ENCODE assay signal across 8 cellular contexts in the genomic region with DNA sequence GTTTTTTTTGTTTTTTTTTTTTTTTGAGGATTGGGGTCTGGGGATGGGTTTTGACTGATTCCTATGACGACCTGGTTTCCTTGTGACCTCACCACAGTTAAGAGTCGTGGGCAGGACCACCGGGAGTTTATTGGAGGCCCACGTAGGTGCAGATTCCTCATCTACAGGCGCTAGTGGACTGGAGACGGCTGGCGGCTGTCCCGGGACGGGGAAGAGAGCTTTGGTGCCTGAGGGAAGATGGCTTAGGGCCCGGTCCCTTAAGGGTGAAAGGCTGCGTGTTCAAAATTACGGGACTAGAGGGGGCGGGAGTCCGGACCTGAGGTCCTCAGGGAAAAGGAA. TPM values are rescaled to one million over a fixed set of nuclear protein-coding genes. Genes with fewer than 3 reads are reported as not detected.
A peak's percentile ranks its signal among the peaks of the same experiment; 100 is the strongest.
DNase-seq lines count a peak whose midpoint lies in the region; ATAC-seq, FAIRE-seq and TF ChIP-seq lines count a peak whose summit lies in the region.

No MANE protein-coding gene starts in this region.

- peaks cover 9 to 19% (median 12%) of the 10 kb centered on the region in 4 experiments for H3K36me3 ChIP-seq in H1 (ENCODE audit: control insufficient read depth in 2 of 4, insufficient read depth in 4 of 4, low read length in 3 of 4)
- peaks cover 7% of the 10 kb centered on the region for H3K36me3 ChIP-seq in muscle layer of colon (ENCODE audit: insufficient read depth, low read length)
- no peaks in the 10 kb centered on the region for H3K36me3 ChIP-seq in small intestine (ENCODE audit: control insufficient read depth in 2 of 2, insufficient read depth in 2 of 2, low read length in 2 of 2)

- CTCF ChIA-PET in H1 (lab: Charles Lee; ENCODE audit: partially characterized antibody) = interaction anchor here (0.9 to 1.3 kb wide), 2 partner anchors 12 to 73 kb away, joined by 3 read pairs; no protein-coding TSS in a partner anchor

- peak overlapping the region; percentile 92 to 95 (median 93); a peak in 7 of 8 replicates for H3K4me3 ChIP-seq in H1 (ENCODE audit: extremely low read depth in 1 of 4, insufficient read depth in 2 of 4, low read depth in 3 of 4, low read length in 4 of 4)
- peak overlapping the region; percentile 11 to 83 for H3K4me3 ChIP-seq in muscle layer of colon (ENCODE audit: low read depth in 1 of 2, low read length in 2 of 2)
- no peak overlapping the region for H3K4me3 ChIP-seq in small intestine (ENCODE audit: low read depth in 1 of 2, low read length in 2 of 2)

- peak overlapping the region; percentile 21 for H2BK120ac ChIP-seq in H1 (replicated peaks; ENCODE audit: low read depth, low read length)

- no peak overlapping the region for H3K56ac ChIP-seq in H1 (replicated peaks; ENCODE audit: insufficient read length, low read depth, low read length)

- peak overlapping the region; percentile 57 for H4K5ac ChIP-seq in H1 (ENCODE audit: insufficient read length, low read depth, low read length)

- peak overlapping the region; percentile 32; the same call in 1 of the 2 replicates for H3K18ac ChIP-seq in H1 (ENCODE audit: extremely low read depth, low read length)

- H2AK5ac ChIP-seq in H1 (ENCODE audit: low read depth, low read length) = no peak overlapping the region

- H3K4me2 ChIP-seq in H1 (ENCODE audit: insufficient read depth in 1 of 2, low read depth in 2 of 2, low read length in 2 of 2) = peak overlapping the region; percentile 79 to 89

- FAIRE-seq in H1 (lab: Jason Lieb, UNC) (no peak), small intestine (lab: Jason Lieb, UNC) (no peak), D721Med (lab: Jason Lieb, UNC) (no peak)

- no peak overlapping the region for H3K4ac ChIP-seq in H1 (replicated peaks; ENCODE audit: insufficient read length, low read depth, low read length)

- no peak overlapping the region for H2BK12ac ChIP-seq in H1 (ENCODE audit: low read depth, low read length)

- no peak overlapping the region for H3K23ac ChIP-seq in H1 (ENCODE audit: insufficient read length)

- no peak overlapping the region for H3K14ac ChIP-seq in H1 (ENCODE audit: insufficient read length)

- H2BK20ac ChIP-seq in H1 (ENCODE audit: low read length) = no peak overlapping the region

- no peak for TF ChIP-seq RAD21 in H1 (IDR thresholded peaks at IDR 0.05 in 1 of 2, conservative IDR thresholded peaks at IDR 0.05 in 1 of 2; ENCODE audit: low read depth in 2 of 2, low read length in 2 of 2)

- 0 out of 2 replicates have a peak overlapping the region, but pooled peaks have one; percentile 31 for H3K27ac ChIP-seq in H1 (ENCODE audit: low read depth, low read length)
- peak overlapping the region; percentile 98 for H3K27ac ChIP-seq in muscle layer of colon (ENCODE audit: low read depth, low read length)
- H3K27ac ChIP-seq in small intestine (ENCODE audit: low read depth in 1 of 2, low read length in 1 of 2) = peak overlapping the region in 1 of 2 donors; percentile 76

- H4K20me1 ChIP-seq in H1 (replicated peaks in 1 of 2; ENCODE audit: control insufficient read depth in 1 of 2, insufficient read depth in 2 of 2, low read length in 2 of 2) = no peaks in the 10 kb centered on the region

- H3K27me3 ChIP-seq in H1 (replicated peaks in 1 of 4; ENCODE audit: control insufficient read depth in 3 of 4, extremely low read depth in 1 of 4, insufficient read depth in 3 of 4, low read length in 3 of 4) (no peaks in the 10 kb centered on the region), muscle layer of colon (ENCODE audit: control insufficient read depth in 1 of 2, insufficient read depth in 2 of 2, low read length in 2 of 2) (no peaks in the 10 kb centered on the region), small intestine (ENCODE audit: control insufficient read depth in 2 of 2, insufficient read depth in 2 of 2, low read length in 2 of 2) (no peaks in the 10 kb centered on the region)

- no peak for TF ChIP-seq EP300 in H1 (IDR thresholded peaks at IDR 0.05; ENCODE audit: borderline replicate concordance in 1 of 2, low read depth in 2 of 2, low read length in 2 of 2)

- POLR2A ChIA-PET in H1 (lab: Charles Lee; ENCODE audit: partially characterized antibody) = interaction anchor here (0.6 to 7.0 kb wide), 15 partner anchors 10 to 227 kb away, joined by 3 to 112 read pairs (median 3); partner anchors contain the start of genes ALDH16A1, CD37 and RPS11

- peaks cover 3 to 29% of the 10 kb centered on the region in 2 experiments; a peak in 3 of 4 replicates for H3K79me2 ChIP-seq in H1 (ENCODE audit: control insufficient read depth in 1 of 2, insufficient read depth in 2 of 2, low read length in 2 of 2)

- ATAC-seq in HG02884 (IDR thresholded peaks at IDR 0.05; ENCODE audit: unreplicated experiment) = no peak

- H3K9ac ChIP-seq in H1 (replicated peaks in 1 of 4; ENCODE audit: extremely low read depth in 1 of 4, low read depth in 3 of 4, low read length in 3 of 4) (peak overlapping the region in 3 of 4 experiments; percentile 38 to 47 (median 45); a peak in 4 of 7 replicates), muscle layer of colon (ENCODE audit: low read length) (peak overlapping the region; percentile 66)

- peaks cover 8% of the 10 kb centered on the region; the same call in 1 of the 2 replicates for H3K23me2 ChIP-seq in H1 (ENCODE audit: low read depth, low read length)

- no peak overlapping the region for H2BK5ac ChIP-seq in H1 (ENCODE audit: low read depth, low read length)

- peak; percentile 33 for DNase-seq in AG20443 (ENCODE audit: low spot score)
- DNase-seq in KBM-7 = peak; percentile 18
- no peak for DNase-seq in H1 (ENCODE audit: low read depth in 1 of 2, low spot score in 2 of 2)
- DNase-seq in small intestine = no peak
- no peak for DNase-seq in D721Med (ENCODE audit: insufficient read length, low spot score)
- no peak for DNase-seq in SHP77 treated with DMSO at 0.1 percent for 48 hours (lab: John Stamatoyannopoulos, UW)

- H3K4me1 ChIP-seq in H1 (replicated peaks in 1 of 4; ENCODE audit: control insufficient read depth in 3 of 4, insufficient read depth in 4 of 4, low read length in 3 of 4) (peaks cover 0 to 16% (median 9%) of the 10 kb centered on the region in 4 experiments; a peak in 5 of 7 replicates), muscle layer of colon (ENCODE audit: insufficient read depth, low read length) (peaks cover 18% of the 10 kb centered on the region), small intestine (ENCODE audit: control insufficient read depth in 2 of 2, insufficient read depth in 1 of 2, low read depth in 1 of 2, low read length in 1 of 2) (peaks cover 0 to 2% of the 10 kb centered on the region in 2 donors)

- in situ Hi-C loops in KBM-7 (cut with MboI; ENCODE audit: low pct_unique_long_range_greater_than_20kb, low sequenced_read_pairs) = no loop called here

- no peak overlapping the region for H4K8ac ChIP-seq in H1 (ENCODE audit: extremely low read depth, insufficient read depth, low read length)

- peak overlapping the region; percentile 39 for H4K91ac ChIP-seq in H1 (replicated peaks; ENCODE audit: insufficient read length, low read length)

- H3K9me3 ChIP-seq in H1 (ENCODE audit: insufficient read depth in 2 of 2, low read depth in 1 of 2, low read length in 1 of 2) (no peaks in the 10 kb centered on the region), muscle layer of colon (ENCODE audit: low read length) (no peaks in the 10 kb centered on the region), small intestine (ENCODE audit: control insufficient read depth, low read depth) (no peaks in the 10 kb centered on the region)

- H2BK15ac ChIP-seq in H1 (ENCODE audit: low read length) = no peak overlapping the region

- TF ChIP-seq POLR2A in H1 (IDR thresholded peaks at IDR 0.05; ENCODE audit: control extremely low read depth in 1 of 2, low read depth in 2 of 2, low read length in 2 of 2) = no peak

- WGBS in H1 (ENCODE audit: extremely low coverage in 1 of 2, insufficient coverage in 1 of 2, insufficient read length in 1 of 2, insufficient replicate concordance in 2 of 2, low coverage in 1 of 2, low lambda C conversion rate in 2 of 2, missing lambda C conversion rate in 1 of 2), 2 experiments = 5% methylated on average over 14 of the region's 14 CpGs; no CpG with 5 or more reads in 1 of the 2 experiments
- 1% methylated on average over 14 of the region's 14 CpGs for WGBS in small intestine, 3 donors

- H2AFZ ChIP-seq in H1 (ENCODE audit: low read length) = no peak overlapping the region

- peaks cover 5% of the 10 kb centered on the region; the same call in 1 of the 2 replicates for H3K79me1 ChIP-seq in H1 (ENCODE audit: low read depth, low read length)

- no peak for TF ChIP-seq CTCF in H1 (IDR thresholded peaks at IDR 0.05; ENCODE audit: control extremely low read depth in 1 of 3, insufficient read depth in 1 of 3, low read depth in 1 of 3, low read length in 3 of 3)
- no peak for TF ChIP-seq CTCF in D721Med (IDR thresholded peaks at IDR 0.05; ENCODE audit: insufficient read depth, missing control alignments)

RNA-seq across cellular contexts. Expression of gene TEAD2, which starts 0.7 kb away (rescaled TPM):
- total RNA-seq in H1 (2021; fragmentation: NEBNext Ultra II Directional; extraction: Animal tissue kit (Norgen Biotek cat#: 25700)) = 146 and 156 TPM in 2 replicates
- 87.6 and 110 TPM in 2 replicates for polyA plus RNA-seq in H1 (2011; rRNA removed)
- 76.8 TPM for polyA plus RNA-seq in H1 (2011; cell fraction: cytosol; rRNA removed)
- polyA plus RNA-seq in H1 (2011; cell fraction: nucleus; rRNA removed) = 113 TPM
- 111 to 130 TPM (median 124 TPM) in 4 replicates for polyA plus RNA-seq in H1 (2012, experiment 1 of 2)
- polyA plus RNA-seq in H1 (2012, experiment 2 of 2) = 176 TPM
- 139 TPM for polyA plus RNA-seq in H1 (2013, experiment 1 of 2)
- 138 TPM for polyA plus RNA-seq in H1 (2013, experiment 2 of 2)
- 97.0 and 101 TPM in 2 replicates for polyA minus RNA-seq in H1 (2011; rRNA and poly(A)+ RNA removed)
- polyA minus RNA-seq in H1 (2011; cell fraction: cytosol; rRNA and poly(A)+ RNA removed) = 74.5 TPM
- polyA minus RNA-seq in H1 (2011; cell fraction: nucleus; rRNA and poly(A)+ RNA removed) = 52.5 TPM
- polyA plus RNA-seq in small intestine = 10 to 100 TPM in 1 of 3 donors, 1 to 10 TPM in 2; 1.8 to 17.2 (median 6.5) TPM

RNA-seq across cellular contexts. Expression of gene DKKL1, which starts 0.8 kb away (rescaled TPM):
- total RNA-seq in H1 (2021; fragmentation: NEBNext Ultra II Directional; extraction: Animal tissue kit (Norgen Biotek cat#: 25700)) = 2.6 and 3.1 TPM in 2 replicates
- polyA plus RNA-seq in H1 (2011; rRNA removed) (5.9 and 6.8 TPM in 2 replicates), small intestine (under 1 TPM in 1 of 3 donors, not detected in 2; 0.19 TPM)
- polyA plus RNA-seq in H1 (2011; cell fraction: cytosol; rRNA removed) = 4.6 TPM
- polyA plus RNA-seq in H1 (2011; cell fraction: nucleus; rRNA removed) = 5.8 TPM
- polyA plus RNA-seq in H1 (2012, experiment 1 of 2) = 1.4 to 4.0 TPM (median 3.3 TPM) in 4 replicates
- polyA plus RNA-seq in H1 (2012, experiment 2 of 2) = 3.4 TPM
- polyA plus RNA-seq in H1 (2013, experiment 1 of 2) = 5.0 TPM
- polyA plus RNA-seq in H1 (2013, experiment 2 of 2) = 4.3 TPM
- polyA minus RNA-seq in H1 (2011; rRNA and poly(A)+ RNA removed) = 1.0 and 2.1 TPM in 2 replicates
- 2.6 TPM for polyA minus RNA-seq in H1 (2011; cell fraction: cytosol; rRNA and poly(A)+ RNA removed)
- 1.5 TPM for polyA minus RNA-seq in H1 (2011; cell fraction: nucleus; rRNA and poly(A)+ RNA removed)

RNA-seq across cellular contexts. Expression of gene KASH5, which starts 25.2 kb away (rescaled TPM):
- total RNA-seq in H1 (2021; fragmentation: NEBNext Ultra II Directional; extraction: Animal tissue kit (Norgen Biotek cat#: 25700)) = 0.19 and 0.57 TPM in 2 replicates
- 0.05 and 0.28 TPM in 2 replicates for polyA plus RNA-seq in H1 (2011; rRNA removed)
- polyA plus RNA-seq in H1 (2011; cell fraction: cytosol; rRNA removed) = 0.21 TPM
- polyA plus RNA-seq in H1 (2011; cell fraction: nucleus; rRNA removed) = 0.76 TPM
- 0.12 to 0.42 TPM in 2 of 4 replicates, not detected in the others for polyA plus RNA-seq in H1 (2012, experiment 1 of 2)
- polyA plus RNA-seq in H1 (2012, experiment 2 of 2) = not detected
- 0.12 TPM for polyA plus RNA-seq in H1 (2013, experiment 1 of 2)
- 0.07 TPM for polyA plus RNA-seq in H1 (2013, experiment 2 of 2)
- 0.17 TPM in 1 of 2 replicates, not detected in the other for polyA minus RNA-seq in H1 (2011; rRNA and poly(A)+ RNA removed)
- not detected for polyA minus RNA-seq in H1 (2011; cell fraction: cytosol; rRNA and poly(A)+ RNA removed)
- not detected for polyA minus RNA-seq in H1 (2011; cell fraction: nucleus; rRNA and poly(A)+ RNA removed)
- not detected for polyA plus RNA-seq in small intestine

RNA-seq across cellular contexts. Expression of gene CD37, which starts 27.7 kb away (rescaled TPM):
- total RNA-seq in H1 (2021; fragmentation: NEBNext Ultra II Directional; extraction: Animal tissue kit (Norgen Biotek cat#: 25700)) = not detected in 2 replicates
- not detected in 2 replicates for polyA plus RNA-seq in H1 (2011; rRNA removed)
- polyA plus RNA-seq in H1 (2011; cell fraction: cytosol; rRNA removed) = not detected
- polyA plus RNA-seq in H1 (2011; cell fraction: nucleus; rRNA removed) = 0.16 TPM
- polyA plus RNA-seq in H1 (2012, experiment 1 of 2) = 1.9 to 55.2 TPM (median 3.7 TPM) in 4 replicates
- polyA plus RNA-seq in H1 (2012, experiment 2 of 2) = 77.7 TPM
- polyA plus RNA-seq in H1 (2013, experiment 1 of 2) = 0.24 TPM
- polyA plus RNA-seq in H1 (2013, experiment 2 of 2) = 0.37 TPM
- polyA minus RNA-seq in H1 (2011; rRNA and poly(A)+ RNA removed) = not detected in 2 replicates
- polyA minus RNA-seq in H1 (2011; cell fraction: cytosol; rRNA and poly(A)+ RNA removed) = not detected
- polyA minus RNA-seq in H1 (2011; cell fraction: nucleus; rRNA and poly(A)+ RNA removed) = not detected
- polyA plus RNA-seq in small intestine = 10 to 100 TPM in 1 of 3 donors, 1 to 10 TPM in 2; 2.7 to 11.6 (median 9.2) TPM

RNA-seq across cellular contexts. Expression of gene SLC6A16, which starts 37.9 kb away (rescaled TPM):
- 1.5 and 1.7 TPM in 2 replicates for total RNA-seq in H1 (2021; fragmentation: NEBNext Ultra II Directional; extraction: Animal tissue kit (Norgen Biotek cat#: 25700))
- polyA plus RNA-seq in H1 (2011; rRNA removed) (0.93 and 1.1 TPM in 2 replicates), small intestine (1 to 10 TPM in 1 of 3 donors, under 1 TPM in 1, not detected in 1; 0.34 to 1.4 TPM)
- polyA plus RNA-seq in H1 (2011; cell fraction: cytosol; rRNA removed) = 0.85 TPM
- polyA plus RNA-seq in H1 (2011; cell fraction: nucleus; rRNA removed) = 2.5 TPM
- 0.86 to 1.9 TPM (median 1.6 TPM) in 4 replicates for polyA plus RNA-seq in H1 (2012, experiment 1 of 2)
- polyA plus RNA-seq in H1 (2012, experiment 2 of 2) = 1.1 TPM
- 0.39 TPM for polyA plus RNA-seq in H1 (2013, experiment 1 of 2)
- polyA plus RNA-seq in H1 (2013, experiment 2 of 2) = 0.59 TPM
- 1.1 and 1.3 TPM in 2 replicates for polyA minus RNA-seq in H1 (2011; rRNA and poly(A)+ RNA removed)
- polyA minus RNA-seq in H1 (2011; cell fraction: cytosol; rRNA and poly(A)+ RNA removed) = 0.95 TPM
- 2.7 TPM for polyA minus RNA-seq in H1 (2011; cell fraction: nucleus; rRNA and poly(A)+ RNA removed)

Comparison
In these comparisons a context has a peak if more than half of its experiments do, and no peak if none do; other contexts are left out.
1. DNase-seq: peak in AG20443 (single experiment) and KBM-7 (single experiment); none in H1 (0 of 2), small intestine (single experiment), D721Med (single experiment) and SHP77 treated with DMSO at 0.1 percent for 48 hours (single experiment).
2. H3K4me3 ChIP-seq: peak in H1 (4 of 4) and muscle layer of colon (2 of 2); none in small intestine (0 of 2).
3. RNA of gene TEAD2, which starts 0.7 kb away (polyA plus RNA-seq): 76.8 to 176 TPM in H1; 1.8 to 17.2 TPM in small intestine; every median in the first group is over 4 times any median in the second.